Comparison of ENCODE assay signal across 28 cellular contexts in the genomic region with DNA sequence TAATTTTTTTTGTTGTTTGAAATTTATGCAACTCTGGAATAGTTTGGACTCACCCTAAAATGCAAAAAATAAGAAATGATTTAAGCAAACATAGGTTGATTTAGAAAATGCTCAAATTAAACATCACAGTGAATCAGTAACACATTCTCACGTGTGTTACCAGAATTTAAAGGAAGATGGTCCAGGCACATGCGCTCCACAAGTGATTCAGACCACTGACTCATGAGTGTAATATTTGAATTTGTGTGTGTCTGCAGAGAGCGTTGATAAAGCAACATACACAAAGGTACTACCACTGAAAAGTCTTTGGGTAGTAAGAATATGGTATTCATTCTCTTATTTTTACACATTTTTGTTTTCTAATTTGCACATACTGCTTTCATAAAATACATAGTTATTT. TPM values are rescaled to one million over a fixed set of nuclear protein-coding genes. Genes with fewer than 3 reads are reported as not detected.
DNase-seq lines count a peak whose midpoint lies in the region; ATAC-seq and TF ChIP-seq lines count a peak whose summit lies in the region.
"Had no signal": no experiment of that assay in that cellular context is flagged by ENCODE, and none has a peak within 500 bp of the region (broad histone marks: within the 10 kb centered on the region; RNA-seq: fewer than 3 reads in every experiment).

No MANE protein-coding gene starts in this region.

- ATAC-seq in GM18498 (IDR thresholded peaks at IDR 0.05; ENCODE audit: unreplicated experiment): no peak
- ATAC-seq: GM12878, heart left ventricle, Panc1, T-cell had no signal

- H3K9me3 ChIP-seq in AG04450 (ENCODE audit: control insufficient read depth, insufficient read depth, low read length): no peaks in the 10 kb centered on the region
- H3K9me3 ChIP-seq: BLaER1 treated with 17β-estradiol and CSF1 and Interleukin-3, amounts not matched to agents 10 nM and 100 nM; Caco-2; heart left ventricle; ovary had no signal

- TF ChIP-seq CTCF in AG04450 (IDR thresholded peaks at IDR 0.05; ENCODE audit: low read depth, low read length): no peak
- TF ChIP-seq CTCF in fibroblast of villous mesenchyme (IDR thresholded peaks at IDR 0.05; ENCODE audit: insufficient read depth, low read depth, low read length): no peak

- H3K4me3 ChIP-seq in AG04450 (ENCODE audit: low read depth, low read length) (no peak overlapping the region), fibroblast of villous mesenchyme (ENCODE audit: low read depth, low read length) (no peak overlapping the region)
- H3K4me3 ChIP-seq: BLaER1 treated with 17β-estradiol and CSF1 and Interleukin-3, amounts not matched to agents 10 nM and 100 nM; GM12878; heart left ventricle; lung; ovary had no signal

- DNase-seq in AG04450 (ENCODE audit: low read depth, low spot score): peak; percentile 7
- DNase-seq in HT1080 (ENCODE audit: low read depth): peak; percentile 46
- peak; percentile 12 for DNase-seq in astrocyte of the hippocampus (ENCODE audit: low read depth, low spot score)
- DNase-seq in fibroblast of villous mesenchyme (ENCODE audit: low read depth): peak; percentile 8
- DNase-seq in NCI-H446 (lab: John Stamatoyannopoulos, UW): no peak
- no peak for DNase-seq in NCI-H1694 (lab: John Stamatoyannopoulos, UW)
- no peak for DNase-seq in HuH-7 (ENCODE audit: low spot score)
- DNase-seq: ACHN; activated CD4-positive, alpha-beta memory T cell treated with anti-CD3 and anti-CD28 coated beads, Interleukin-2, amount 10 ng/mL, durations not matched to agents 7 days and 5 days; activated CD8-positive, alpha-beta memory T cell treated with anti-CD3 and anti-CD28 coated beads, Interleukin-2, amount 50 U/mL, for 48 hours; activated naive CD4-positive, alpha-beta T cell treated with anti-CD3 and anti-CD28 coated beads, Interleukin-2, amount 50 U/mL, for 16 hours; Caco-2; central memory CD4-positive, alpha-beta T cell; DND-41; heart left ventricle; NCI-H1105; NCI-H2029; NCI-H526 treated with DMSO at 0.1 percent for 48 hours; nephron progenitor cell; ovary; stimulated activated CD4-positive, alpha-beta T cell treated with anti-CD3 and anti-CD28 coated beads, Interleukin-2, amount 100 ng/mL, for 24 hours; T-cell had no signal

- POLR2A ChIA-PET in AG04450 (lab: Yijun Ruan, JAX): no interaction called here

- no peaks in the 10 kb centered on the region for H3K27me3 ChIP-seq in AG04450 (ENCODE audit: control insufficient read depth, insufficient read depth, low read length)
- H3K27me3 ChIP-seq: BLaER1 treated with 17β-estradiol and CSF1 and Interleukin-3, amounts not matched to agents 10 nM and 100 nM; heart left ventricle; ovary had no signal

- CTCF ChIA-PET in AG04450 (lab: Charles Lee): no interaction called here

- H3K27ac ChIP-seq in AG04450 (ENCODE audit: low read depth, low read length): no peak overlapping the region
- H3K27ac ChIP-seq: BLaER1 treated with 17β-estradiol and CSF1 and Interleukin-3, amounts not matched to agents 10 nM and 100 nM; heart left ventricle; ovary had no signal

RNA-seq across cellular contexts. Expression of a gene that starts 7.9 kb away (rescaled TPM):
- polyA plus RNA-seq in AG04450 (2011; rRNA removed): 120 and 126 TPM in 2 replicates
- polyA minus RNA-seq in AG04450 (2011; rRNA and poly(A)+ RNA removed): 263 and 299 TPM in 2 replicates
- 84.3 and 108 TPM in 2 replicates for total RNA-seq in HT1080 (2014; rRNA removed; shearing (Covaris generic))
- 66.5 and 75.7 TPM in 2 replicates for polyA plus RNA-seq in HT1080 (2015; cell fraction: cytosol; rRNA removed)
- 172 and 186 TPM in 2 replicates for polyA plus RNA-seq in HT1080 (2015; cell fraction: nucleus; rRNA removed)
- 109 and 139 TPM in 2 replicates for total RNA-seq in fibroblast of villous mesenchyme

RNA-seq across cellular contexts. Expression of a gene that starts 51.2 kb away (rescaled TPM):
- not detected in 2 replicates for polyA plus RNA-seq in AG04450 (2011; rRNA removed)
- polyA minus RNA-seq in AG04450 (2011; rRNA and poly(A)+ RNA removed): not detected in 2 replicates
- total RNA-seq in HT1080 (2014; rRNA removed; shearing (Covaris generic)): not detected in 2 replicates
- not detected in 2 replicates for polyA plus RNA-seq in HT1080 (2015; cell fraction: cytosol; rRNA removed)
- not detected in 2 replicates for polyA plus RNA-seq in HT1080 (2015; cell fraction: nucleus; rRNA removed)
- not detected in 2 replicates for total RNA-seq in fibroblast of villous mesenchyme
- total RNA-seq: Caco-2, GM12878, lung, mucosa of gallbladder had no signal
- polyA plus RNA-seq: heart left ventricle had no signal

Comparison
In these comparisons a context has a peak if more than half of its experiments do, and no peak if none do; other contexts are left out.
1. DNase-seq: peak in AG04450 (single experiment), HT1080 (single experiment), astrocyte of the hippocampus (single experiment) and fibroblast of villous mesenchyme (single experiment); none in NCI-H446 (0 of 2), NCI-H1694 (single experiment) and HuH-7 (single experiment).